Comparison of ENCODE assay signal across 8 cellular contexts in the genomic region with DNA sequence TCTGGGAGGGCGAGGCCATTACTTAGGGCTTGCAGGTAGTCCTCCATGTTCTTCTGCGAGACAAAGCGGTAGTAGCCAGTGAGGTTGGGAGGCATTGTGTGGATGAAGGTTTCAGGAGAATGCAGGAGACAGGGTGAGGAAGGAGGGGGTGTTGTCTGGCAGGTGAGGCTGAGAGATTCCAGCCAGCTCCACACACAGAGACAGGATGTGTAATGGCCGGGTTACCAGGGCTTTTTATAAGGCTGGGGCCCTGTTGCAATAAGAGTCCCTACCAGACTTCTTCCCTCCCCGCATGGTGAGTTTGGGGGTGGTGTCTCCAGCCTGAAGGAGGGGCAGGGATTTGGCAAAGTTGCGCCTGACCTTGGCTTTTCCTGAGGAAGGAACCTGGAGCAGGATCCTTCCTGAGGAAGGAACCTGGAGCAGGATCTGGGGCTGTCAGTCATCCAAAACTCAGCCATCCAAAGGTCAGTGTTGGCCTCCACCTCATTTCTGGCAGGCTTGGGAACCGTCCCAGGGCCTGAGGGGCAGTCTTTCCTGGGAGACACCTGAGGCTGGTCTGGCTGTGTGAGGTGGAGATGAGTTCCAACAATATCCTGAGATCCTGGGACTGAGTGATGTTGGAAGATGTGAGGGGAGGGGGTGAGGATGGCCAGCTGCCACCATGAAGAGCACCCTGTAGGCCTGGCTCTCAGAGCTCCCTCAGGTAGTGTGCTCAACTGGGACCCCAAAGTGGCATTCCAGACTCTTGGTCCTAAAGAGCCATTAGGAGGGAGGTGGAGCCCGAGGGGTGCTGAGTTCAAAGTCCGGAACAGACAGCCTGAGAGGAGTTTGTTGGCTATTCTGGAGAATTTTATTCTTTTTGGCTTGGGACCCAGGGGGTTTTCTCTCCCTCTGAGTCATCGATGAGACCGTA. TPM values are rescaled to one million over a fixed set of nuclear protein-coding genes. Genes with fewer than 3 reads are reported as not detected.
DNase-seq lines count a peak whose midpoint lies in the region; ATAC-seq and TF ChIP-seq lines count a peak whose summit lies in the region.

A gene with protein sequence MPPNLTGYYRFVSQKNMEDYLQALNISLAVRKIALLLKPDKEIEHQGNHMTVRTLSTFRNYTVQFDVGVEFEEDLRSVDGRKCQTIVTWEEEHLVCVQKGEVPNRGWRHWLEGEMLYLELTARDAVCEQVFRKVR (minus strand): TSS at position 209 of the 913 bp plus-strand sequence. CDS start 114 bp downstream, at position 95.

- H3K36me3 Mint-ChIP-seq in glutamatergic neuron (ENCODE audit: unreplicated experiment), result peaks cover 2% of the 10 kb centered on the region

- no peaks in the 10 kb centered on the region for H3F3A ChIP-seq in SU-DHL-6 (ENCODE audit: insufficient read depth)

- in situ Hi-C loops in gastrocnemius medialis (cut with MboI; ENCODE audit: low sequenced_read_pairs in 4 of 4), result no loop called here

- H3K36me3 ChIP-seq in H7 (replicated peaks; ENCODE audit: control insufficient read depth, insufficient read depth, low read length) (no peaks in the 10 kb centered on the region; the same call in 1 of the 2 replicates), SU-DHL-6 (ENCODE audit: low read length) (no peaks in the 10 kb centered on the region), gastrocnemius medialis (no peaks in the 10 kb centered on the region)

- peak; percentile 53 for DNase-seq in H7
- DNase-seq in glutamatergic neuron, result no peak
- DNase-seq in gastrocnemius medialis, result no peak
- no peak for DNase-seq in SK-N-DZ (ENCODE audit: low spot score)
- no peak for DNase-seq in epidermal melanocyte (ENCODE audit: insufficient read length, low spot score)
- DNase-seq in putamen (ENCODE audit: low spot score), result no peak

- H3K27ac ChIP-seq in SU-DHL-6 (ENCODE audit: low read depth, low read length) (no peak within 1 kb of the TSS), gastrocnemius medialis (peak within 1 kb of the TSS in 3 of 4 donors; percentile 55 to 65 (median 61))

- ATAC-seq in gastrocnemius medialis, result no peak
- ATAC-seq in HG03354 (IDR thresholded peaks at IDR 0.05; ENCODE audit: poor library complexity, severe bottlenecking, unreplicated experiment), result no peak

- H3K79me2 ChIP-seq in SU-DHL-6 (ENCODE audit: insufficient read depth, low read length), result no peaks in the 10 kb centered on the region

- TF ChIP-seq POLR2A in gastrocnemius medialis (IDR thresholded peaks at IDR 0.05), result no peak

- peak within 1 kb of the TSS; percentile 95 for H3K4me3 Mint-ChIP-seq in glutamatergic neuron (ENCODE audit: unreplicated experiment)

- H3K4me3 ChIP-seq in H7 (ENCODE audit: insufficient read depth, low read depth, low read length) (peak within 1 kb of the TSS; percentile 73), SU-DHL-6 (ENCODE audit: insufficient read depth, low read length, poor library complexity, severe bottlenecking) (peak within 1 kb of the TSS; percentile 61), gastrocnemius medialis (peak within 1 kb of the TSS; percentile 56 to 78 (median 62))

- H3K9ac ChIP-seq in SU-DHL-6 (ENCODE audit: low read length), result peak within 1 kb of the TSS; percentile 61

- H3K4me1 ChIP-seq in gastrocnemius medialis, result peaks cover 17 to 18% of the 10 kb centered on the region in 2 donors

- peaks cover 20% of the 10 kb centered on the region for H3K27me3 Mint-ChIP-seq in glutamatergic neuron (ENCODE audit: unreplicated experiment)

- no peak within 1 kb of the TSS for H3K27ac Mint-ChIP-seq in glutamatergic neuron (ENCODE audit: unreplicated experiment)

- peaks cover 12% of the 10 kb centered on the region for H3K9me3 Mint-ChIP-seq in glutamatergic neuron (ENCODE audit: unreplicated experiment)

- H2AFZ ChIP-seq in SU-DHL-6 (ENCODE audit: low read depth, low read length, severe bottlenecking), result peak within 1 kb of the TSS; percentile 92

- no peaks in the 10 kb centered on the region for H4K20me1 ChIP-seq in SU-DHL-6 (ENCODE audit: low read depth, low read length)

- no peak for TF ChIP-seq CTCF in SU-DHL-6 (IDR thresholded peaks at IDR 0.05; ENCODE audit: insufficient read depth, low read length, poor library complexity, severe bottlenecking)
- no peak for TF ChIP-seq CTCF in glutamatergic neuron (IDR thresholded peaks at IDR 0.05; ENCODE audit: partially characterized antibody, unreplicated experiment)
- no peak for TF ChIP-seq CTCF in gastrocnemius medialis (IDR thresholded peaks at IDR 0.05 in 4 of 5, conservative IDR thresholded peaks at IDR 0.05 in 1 of 5)

- peak within 1 kb of the TSS; percentile 79 for H3K4me2 ChIP-seq in SU-DHL-6 (ENCODE audit: low read depth, low read length, poor library complexity, severe bottlenecking)

- no peaks in the 10 kb centered on the region for H3K9me3 ChIP-seq in SU-DHL-6 (ENCODE audit: insufficient read depth, low read length)
- no peaks in the 10 kb centered on the region for H3K9me3 ChIP-seq in gastrocnemius medialis

- intact Hi-C loops in gastrocnemius medialis (cut with DNase I; ENCODE audit: low total_unique reads), result no loop called here

- H3K4me1 Mint-ChIP-seq in glutamatergic neuron (ENCODE audit: low read depth, unreplicated experiment), result peaks cover 10% of the 10 kb centered on the region

- H3K27me3 ChIP-seq in H7 (ENCODE audit: control insufficient read depth, insufficient read depth, low read length), result peaks cover 22% of the 10 kb centered on the region
- H3K27me3 ChIP-seq in SU-DHL-6 (ENCODE audit: low read length), result no peaks in the 10 kb centered on the region
- peaks cover 16 to 31% (median 28%) of the 10 kb centered on the region in 3 donors for H3K27me3 ChIP-seq in gastrocnemius medialis

- H3K9me2 ChIP-seq in SU-DHL-6 (replicated peaks; ENCODE audit: insufficient read depth, low read length), result no peaks in the 10 kb centered on the region

RNA-seq across cellular contexts. Expression of the gene that starts here (rescaled TPM):
- total RNA-seq in H7 (2014; rRNA removed; shearing (Covaris generic)), result 1.9 and 2.6 TPM in 2 replicates
- 1.2 TPM for total RNA-seq in glutamatergic neuron (ENCODE audit: unreplicated experiment)
- not detected for total RNA-seq in gastrocnemius medialis
- polyA plus RNA-seq in SK-N-DZ (2014; cell fraction: cytosol; rRNA removed), result not detected in 2 replicates
- polyA plus RNA-seq in SK-N-DZ (2014; cell fraction: nucleus; rRNA removed), result 1.1 and 1.6 TPM in 2 replicates
